ENCODE assay signal across 26 cellular contexts in the genomic region with DNA sequence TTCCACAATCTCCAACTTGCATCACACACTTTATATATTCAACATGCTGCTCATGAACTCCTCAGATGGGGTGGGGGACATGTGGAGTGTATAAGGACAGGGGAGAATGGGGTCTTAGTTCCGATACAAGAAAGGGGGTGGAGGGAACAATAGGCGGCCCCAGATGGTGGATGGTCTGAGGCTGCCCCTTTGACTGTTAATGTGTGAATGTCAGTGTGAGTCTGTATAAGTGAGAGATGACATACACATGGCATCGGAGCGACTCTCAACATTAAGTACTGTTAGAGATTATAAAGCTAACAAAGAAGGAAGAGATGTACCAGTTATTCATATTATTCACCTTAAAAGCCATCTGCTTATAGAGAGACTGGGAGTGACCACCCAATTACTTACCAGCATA.
"Had no signal": no experiment of that assay in that cellular context is flagged by ENCODE, and none has a peak within 500 bp of the region (broad histone marks: within the 10 kb centered on the region; RNA-seq: fewer than 3 reads in every experiment).

No MANE protein-coding gene starts in this region.

- H3K9me3 Mint-ChIP-seq: activated CD4-positive, alpha-beta memory T cell treated with anti-CD3 and anti-CD28 coated beads for 36 hours; activated T-cell treated with anti-CD3 and anti-CD28 coated beads, Interleukin-2, amount 50 U/mL, for 4 hours; activated T-helper 17 cell treated with anti-CD3 and anti-CD28 coated beads, Interleukin-2, amount 50 U/mL, for 72 hours; central memory CD8-positive, alpha-beta T cell; dendritic cell treated with granulocyte-macrophage colony-stimulating factor and Interleukin-4, amounts not matched to agents 40 ng/mL and 50 ng/mL, for 4 days had no signal

- DNase-seq: activated CD4-positive, alpha-beta memory T cell treated with anti-CD3 and anti-CD28 coated beads for 36 hours; activated CD4-positive, alpha-beta T cell treated with anti-CD3 and anti-CD28 coated beads for 36 hours; activated CD4-positive, alpha-beta T cell treated with anti-CD3 and anti-CD28 coated beads, Interleukin-2, amount 10 ng/mL, durations not matched to agents 24 days and 14 days; activated CD4-positive, CD25-positive, alpha-beta regulatory T cell; activated CD4-positive, CD25-positive, alpha-beta regulatory T cell treated with anti-CD3 and anti-CD28 coated beads, Interleukin-2, amount 50 U/mL, for 72 hours; activated CD8-positive, alpha-beta memory T cell treated with anti-CD3 and anti-CD28 coated beads for 24 hours; activated effector memory CD4-positive, alpha-beta T cell treated with Interleukin-2 at 50 U/mL for 16 hours; activated gamma-delta T cell treated with Interleukin-2 at 50 U/mL for 16 hours; activated naive CD4-positive, alpha-beta T cell treated with Interleukin-2 at 50 U/mL for 16 hours; activated naive CD8-positive, alpha-beta T cell treated with anti-CD3 and anti-CD28 coated beads, Interleukin-2, amount 10 ng/mL, durations not matched to agents 7 days and 5 days; activated T-cell treated with anti-CD3 and anti-CD28 coated beads, Interleukin-2, amount 50 U/mL, for 4 hours; dorsolateral prefrontal cortex; effector memory CD4-positive, alpha-beta T cell; foreskin fibroblast; T-helper 2 cell had no signal

- H3K27ac ChIP-seq: ascending aorta, breast epithelium, cardiac muscle cell, coronary artery, dorsolateral prefrontal cortex, epithelial cell of prostate had no signal

- H3K4me1 ChIP-seq: ascending aorta, breast epithelium had no signal

- ATAC-seq: activated CD4-positive, alpha-beta T cell treated with anti-CD3 and anti-CD28 coated beads for 36 hours; activated naive CD4-positive, alpha-beta T cell treated with anti-CD3 and anti-CD28 coated beads, Interleukin-2, amount 50 U/mL, for 72 hours; activated T-cell treated with anti-CD3 and anti-CD28 coated beads, Interleukin-2, amount 50 U/mL, for 4 hours; activated T-helper 17 cell treated with anti-CD3 and anti-CD28 coated beads, Interleukin-2, amount 50 U/mL, for 72 hours had no signal

- H3K27ac Mint-ChIP-seq: activated CD4-positive, alpha-beta memory T cell treated with anti-CD3 and anti-CD28 coated beads for 36 hours; activated CD4-positive, alpha-beta T cell treated with anti-CD3 and anti-CD28 coated beads for 36 hours; activated CD4-positive, alpha-beta T cell treated with anti-CD3 and anti-CD28 coated beads, Interleukin-2, amount 10 ng/mL, durations not matched to agents 24 days and 14 days; activated naive CD4-positive, alpha-beta T cell treated with anti-CD3 and anti-CD28 coated beads, Interleukin-2, amount 50 U/mL, for 72 hours; activated naive CD8-positive, alpha-beta T cell treated with anti-CD3 and anti-CD28 coated beads, Interleukin-2, amount 10 ng/mL, durations not matched to agents 7 days and 5 days; activated T-helper 17 cell treated with anti-CD3 and anti-CD28 coated beads, Interleukin-2, amount 50 U/mL, for 72 hours; dendritic cell treated with granulocyte-macrophage colony-stimulating factor and Interleukin-4, amounts not matched to agents 40 ng/mL and 50 ng/mL, for 4 days had no signal

- H3K9me3 ChIP-seq: ascending aorta, breast epithelium had no signal

- H3K36me3 Mint-ChIP-seq: activated CD4-positive, alpha-beta memory T cell treated with anti-CD3 and anti-CD28 coated beads for 36 hours; brain had no signal

- H3K4me3 Mint-ChIP-seq: activated CD4-positive, alpha-beta memory T cell treated with anti-CD3 and anti-CD28 coated beads for 36 hours; activated CD4-positive, alpha-beta T cell treated with anti-CD3 and anti-CD28 coated beads for 36 hours; activated CD4-positive, alpha-beta T cell treated with anti-CD3 and anti-CD28 coated beads, Interleukin-2, amount 10 ng/mL, durations not matched to agents 24 days and 14 days; activated naive CD8-positive, alpha-beta T cell treated with anti-CD3 and anti-CD28 coated beads, Interleukin-2, amount 10 ng/mL, durations not matched to agents 7 days and 5 days; activated T-cell treated with anti-CD3 and anti-CD28 coated beads, Interleukin-2, amount 50 U/mL, for 4 hours; activated T-helper 17 cell treated with anti-CD3 and anti-CD28 coated beads, Interleukin-2, amount 50 U/mL, for 72 hours; brain; central memory CD8-positive, alpha-beta T cell; dendritic cell treated with granulocyte-macrophage colony-stimulating factor and Interleukin-4, amounts not matched to agents 40 ng/mL and 50 ng/mL, for 4 days had no signal

- H3K36me3 ChIP-seq: ascending aorta, breast epithelium, cardiac muscle cell had no signal

- H3K27me3 ChIP-seq: ascending aorta, breast epithelium, cardiac muscle cell, dorsolateral prefrontal cortex had no signal

- H3K4me3 ChIP-seq: ascending aorta, breast epithelium, cardiac muscle cell, coronary artery, dorsolateral prefrontal cortex had no signal

- FAIRE-seq: endothelial cell of umbilical vein had no signal
